ENCODE assay signal across 26 cellular contexts in the genomic region with DNA sequence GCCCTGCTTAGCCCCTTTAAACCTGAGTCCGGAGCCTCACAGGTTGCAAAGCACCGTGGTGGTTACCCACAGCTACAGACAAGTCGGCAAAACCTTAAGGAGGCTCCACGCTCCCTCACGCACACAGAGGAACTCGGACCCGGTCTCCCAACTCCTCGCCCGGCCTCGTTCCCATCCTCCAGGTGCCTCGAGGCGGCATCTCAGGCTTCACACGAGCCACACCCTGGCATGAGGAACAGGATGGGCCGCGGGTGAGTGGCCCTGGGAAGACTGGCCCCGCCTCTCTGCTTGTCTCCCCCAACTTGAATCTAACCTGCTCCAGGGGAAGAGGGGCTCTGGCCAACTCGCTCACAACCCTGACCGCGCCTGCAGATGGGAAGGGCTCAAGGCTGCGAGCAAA.
"Had no signal": no experiment of that assay in that cellular context is flagged by ENCODE, and none has a peak within 500 bp of the region (broad histone marks: within the 10 kb centered on the region; RNA-seq: fewer than 3 reads in every experiment).

No MANE protein-coding gene starts in this region.

- H3K4me1 Mint-ChIP-seq: activated naive CD8-positive, alpha-beta T cell treated with anti-CD3 and anti-CD28 coated beads for 36 hours had no signal

- ATAC-seq: activated CD8-positive, alpha-beta T cell treated with anti-CD3 and anti-CD28 coated beads, Interleukin-2, amount 10 ng/mL, durations not matched to agents 7 days and 5 days; body of pancreas; effector memory CD8-positive, alpha-beta T cell; gastroesophageal sphincter; left colon; naive thymus-derived CD8-positive, alpha-beta T cell had no signal

- H3K27me3 Mint-ChIP-seq: activated naive CD8-positive, alpha-beta T cell treated with anti-CD3 and anti-CD28 coated beads for 36 hours; effector memory CD8-positive, alpha-beta T cell; memory B cell; naive thymus-derived CD8-positive, alpha-beta T cell; stimulated activated naive CD8-positive, alpha-beta T cell treated with anti-CD3 and anti-CD28 coated beads, Interleukin-15, Interleukin-2, amounts not matched to agents 100 ng/mL and 50 ng/mL, for 24 hours had no signal

- H3K36me3 ChIP-seq: adrenal gland, cardiac muscle cell, neural progenitor cell, right atrium auricular region had no signal

- H3K27me3 ChIP-seq: adrenal gland, body of pancreas, cardiac muscle cell, gastroesophageal sphincter, neural progenitor cell, right atrium auricular region, tibial nerve had no signal

- H3K27ac ChIP-seq: adrenal gland, body of pancreas, cardiac muscle cell, gastroesophageal sphincter, neural progenitor cell, right atrium auricular region, tibial nerve had no signal

- H3K4me3 Mint-ChIP-seq: activated CD8-positive, alpha-beta T cell treated with anti-CD3 and anti-CD28 coated beads, Interleukin-2, amount 10 ng/mL, durations not matched to agents 7 days and 5 days; activated naive CD4-positive, alpha-beta T cell treated with anti-CD3 and anti-CD28 coated beads for 36 hours; activated naive CD8-positive, alpha-beta T cell treated with anti-CD3 and anti-CD28 coated beads for 36 hours; activated T-helper 1 cell treated with anti-CD3 and anti-CD28 coated beads, Interleukin-12 subunit alpha, Interleukin-12 subunit beta, Interleukin-2, Interleukin-4 antibody, amounts not matched to agents 30 ng/mL and 10 ng/mL and 1 ng/mL, durations not matched to agents 14 hours and 24 hours and 36 hours; effector memory CD8-positive, alpha-beta T cell; memory B cell; naive thymus-derived CD8-positive, alpha-beta T cell; neural progenitor cell; stimulated activated naive CD8-positive, alpha-beta T cell treated with anti-CD3 and anti-CD28 coated beads, Interleukin-15, Interleukin-2, amounts not matched to agents 100 ng/mL and 50 ng/mL, for 24 hours had no signal

- H3K4me1 ChIP-seq: body of pancreas, neural progenitor cell, tibial nerve had no signal

- H3K27ac Mint-ChIP-seq: activated CD8-positive, alpha-beta T cell treated with anti-CD3 and anti-CD28 coated beads, Interleukin-2, amount 10 ng/mL, durations not matched to agents 7 days and 5 days; activated naive CD4-positive, alpha-beta T cell treated with anti-CD3 and anti-CD28 coated beads for 36 hours; activated naive CD8-positive, alpha-beta T cell treated with anti-CD3 and anti-CD28 coated beads for 36 hours; activated T-helper 1 cell treated with anti-CD3 and anti-CD28 coated beads, Interleukin-12 subunit alpha, Interleukin-12 subunit beta, Interleukin-2, Interleukin-4 antibody, amounts not matched to agents 30 ng/mL and 10 ng/mL and 1 ng/mL, durations not matched to agents 14 hours and 24 hours and 36 hours; memory B cell; stimulated activated naive CD8-positive, alpha-beta T cell treated with anti-CD3 and anti-CD28 coated beads, Interleukin-15, Interleukin-2, amounts not matched to agents 100 ng/mL and 50 ng/mL, for 24 hours had no signal

- DNase-seq: activated CD4-positive, alpha-beta T cell treated with anti-CD3 and anti-CD28 coated beads for 1 hour; activated CD8-positive, alpha-beta T cell treated with anti-CD3 and anti-CD28 coated beads, Interleukin-2, amount 10 ng/mL, durations not matched to agents 7 days and 5 days; activated effector memory CD4-positive, alpha-beta T cell treated with anti-CD3 and anti-CD28 coated beads, Interleukin-2, amount 50 U/mL, for 16 hours; activated naive CD4-positive, alpha-beta T cell treated with anti-CD3 and anti-CD28 coated beads for 36 hours; activated naive CD8-positive, alpha-beta T cell treated with anti-CD3 and anti-CD28 coated beads for 36 hours; activated T-cell treated with anti-CD3 and anti-CD28 coated beads, Interleukin-2, amount 50 U/mL, for 1 hour; cortex of kidney; effector memory CD8-positive, alpha-beta T cell; hippocampal formation; kidney; naive thymus-derived CD8-positive, alpha-beta T cell; occipital lobe; stimulated activated CD4-positive, alpha-beta T cell treated with anti-CD3 and anti-CD28 coated beads, Interleukin-2, amount 100 ng/mL, for 48 hours; substantia nigra; T-helper 1 cell had no signal

- H3K9me3 Mint-ChIP-seq: effector memory CD8-positive, alpha-beta T cell had no signal

- H3K4me3 ChIP-seq: adrenal gland, body of pancreas, cardiac muscle cell, gastroesophageal sphincter, neural progenitor cell, right atrium auricular region, tibial nerve had no signal

- H3K9me3 ChIP-seq: body of pancreas had no signal
